In the genomic region with DNA sequence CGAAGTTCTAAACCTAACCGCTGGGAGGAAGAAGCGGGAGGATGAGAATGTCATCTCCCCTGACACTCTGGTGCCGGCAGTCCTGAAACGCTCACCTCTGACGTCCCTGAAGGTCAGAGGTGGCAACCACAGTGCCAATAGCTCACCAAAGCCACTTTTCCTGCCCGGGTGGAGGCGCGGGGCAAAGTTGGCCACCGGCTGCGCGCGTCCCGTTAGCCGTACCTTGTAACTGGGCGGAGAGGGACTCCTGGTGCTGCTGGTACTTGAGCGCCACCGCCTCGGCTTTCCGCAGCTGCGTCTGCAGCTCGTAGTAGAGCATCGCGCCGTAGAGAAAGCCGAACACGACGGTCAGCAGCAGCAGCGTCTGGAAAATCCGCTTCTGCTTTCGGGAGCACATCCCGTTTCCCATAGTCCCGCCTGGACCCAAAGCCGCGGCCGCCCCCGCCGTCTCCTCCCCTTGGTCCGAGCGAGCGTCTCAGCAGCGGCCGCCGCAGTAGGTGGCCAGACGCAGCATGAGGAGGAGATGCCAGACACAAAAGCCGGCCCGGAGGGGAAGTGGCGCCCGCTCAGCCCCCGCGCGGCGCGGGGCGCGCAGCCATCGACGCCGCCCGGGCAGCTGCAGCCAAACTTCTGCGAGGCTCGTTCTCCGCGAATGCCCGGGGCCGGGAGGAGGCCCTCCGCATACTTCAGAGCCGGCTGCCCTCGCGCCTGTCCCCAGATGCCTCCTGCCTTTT, we compare ENCODE assay signal across 8 cellular contexts. TPM values are rescaled to one million over a fixed set of nuclear protein-coding genes. Genes with fewer than 3 reads are reported as not detected.
A peak's percentile ranks its signal among the peaks of the same experiment; 100 is the strongest.
DNase-seq lines count a peak whose midpoint lies in the region; ATAC-seq and TF ChIP-seq lines count a peak whose summit lies in the region.

No MANE protein-coding gene starts in this region.

- no peaks in the 10 kb centered on the region for H3K9me2 ChIP-seq in hepatocyte (replicated peaks; ENCODE audit: insufficient read depth)

- CTCF ChIA-PET in GM10248 (lab: Yijun Ruan, JAX), result interaction anchor here (0.8 to 2.7 kb wide), 13 partner anchors 14 to 75 kb away, joined by 3 to 13 read pairs (median 5); no protein-coding TSS in a partner anchor

- peak; percentile 29 for ATAC-seq in GM21576 (IDR thresholded peaks at IDR 0.05; ENCODE audit: unreplicated experiment)
- ATAC-seq in RWPE2 (ENCODE audit: low read depth), result peak; percentile 26

- no peaks in the 10 kb centered on the region for H3K27me3 ChIP-seq in RWPE2 (ENCODE audit: insufficient read depth, poor library complexity, severe bottlenecking)
- no peaks in the 10 kb centered on the region for H3K27me3 ChIP-seq in hepatocyte

- in situ Hi-C loops in astrocyte of the cerebellum (cut with HindIII; ENCODE audit: low sequenced_read_pairs), result no loop called here

- H3K9me3 ChIP-seq in RWPE2 (ENCODE audit: severe bottlenecking) (no peaks in the 10 kb centered on the region), hepatocyte (ENCODE audit: low read depth) (no peaks in the 10 kb centered on the region)

- H2AFZ ChIP-seq in hepatocyte, result peak overlapping the region; percentile 65

- POLR2A ChIA-PET in GM10248 (lab: Yijun Ruan, JAX), result no interaction called here

- DNase-seq in GM10248 (ENCODE audit: extremely low spot score) (peak; percentile 63), HUDEP-2 (lab: John Stamatoyannopoulos, UW; ENCODE audit: unreplicated experiment in 76 of 76) (peak in 55 of 76 experiments; percentile 20 to 77 (median 62)), RWPE2 (ENCODE audit: low spot score) (peak; percentile 73), astrocyte of the cerebellum (ENCODE audit: low read depth) (no peak), hepatocyte (ENCODE audit: low spot score) (peak; percentile 68), putamen (ENCODE audit: low spot score) (peak; percentile 45), AG08395 (ENCODE audit: low spot score) (no peak)

- peaks cover 49% of the 10 kb centered on the region for H3K79me2 ChIP-seq in hepatocyte

- H3K4me1 ChIP-seq in RWPE2 (ENCODE audit: insufficient read depth, poor library complexity, severe bottlenecking), result peaks cover 12% of the 10 kb centered on the region
- peaks cover 11% of the 10 kb centered on the region for H3K4me1 ChIP-seq in hepatocyte (ENCODE audit: insufficient read depth)

- peak overlapping the region; percentile 85 for H3K27ac ChIP-seq in RWPE2 (ENCODE audit: poor library complexity, severe bottlenecking)
- peak overlapping the region; percentile 94 for H3K27ac ChIP-seq in hepatocyte

- peaks cover 4% of the 10 kb centered on the region for H4K20me1 ChIP-seq in hepatocyte (ENCODE audit: insufficient read depth, poor library complexity, severe bottlenecking)

- WGBS in hepatocyte (ENCODE audit: low lambda C conversion rate, missing lambda C conversion rate), result under 1% methylated on average over 66 of the region's 70 CpGs

- peak overlapping the region; percentile 85 for H3K4me2 ChIP-seq in hepatocyte

- no peaks in the 10 kb centered on the region; the same call in 1 of the 2 replicates for H3K36me3 ChIP-seq in RWPE2 (ENCODE audit: low read depth)
- H3K36me3 ChIP-seq in hepatocyte (replicated peaks; ENCODE audit: insufficient read depth, low read depth), result no peaks in the 10 kb centered on the region

- TF ChIP-seq CTCF in GM10248 (IDR thresholded peaks at IDR 0.05; ENCODE audit: control extremely low read depth, extremely low read depth, low read depth, missing control alignments), result peak; percentile 15
- TF ChIP-seq CTCF in RWPE2 (IDR thresholded peaks at IDR 0.05; ENCODE audit: poor library complexity, severe bottlenecking), result no peak
- TF ChIP-seq CTCF in astrocyte of the cerebellum (IDR thresholded peaks at IDR 0.05; ENCODE audit: low read depth, low read length, missing control alignments), result peak; percentile 24
- TF ChIP-seq CTCF in hepatocyte (IDR thresholded peaks at IDR 0.05; ENCODE audit: poor library complexity), result no peak

- peak overlapping the region; percentile 67 for H3K4me3 ChIP-seq in RWPE2 (ENCODE audit: severe bottlenecking)
- H3K4me3 ChIP-seq in astrocyte of the cerebellum (ENCODE audit: low read depth, low read length), result peak overlapping the region; percentile 91
- H3K4me3 ChIP-seq in hepatocyte, result peak overlapping the region; percentile 89

RNA-seq across cellular contexts. Expression of gene GOLIM4, which starts 0.7 kb away (rescaled TPM):
- 67.2 and 67.7 TPM in 2 replicates for total RNA-seq in hepatocyte
- 38.8 and 45.3 TPM in 2 replicates for polyA plus RNA-seq in hepatocyte

Comparison
In these comparisons a context has a peak if more than half of its experiments do, and no peak if none do; other contexts are left out.
1. DNase-seq: peak in GM10248 (single experiment), HUDEP-2 (55 of 76), RWPE2 (single experiment), hepatocyte (single experiment) and putamen (single experiment); none in astrocyte of the cerebellum (single experiment) and AG08395 (single experiment).
2. CTCF ChIP-seq: peak in GM10248 (single experiment) and astrocyte of the cerebellum (single experiment); none in RWPE2 (single experiment) and hepatocyte (single experiment).
3. Peak in every context shown above with its lines, with median percentiles within 50 percentile points of each other: H3K4me3 ChIP-seq.